Comparison of ENCODE assay signal across 13 cellular contexts in genomic region chr3:97952280-97952679, GRCh38. TPM values are rescaled to one million over a fixed set of nuclear protein-coding genes. Genes with fewer than 3 reads are reported as not detected.
DNase-seq lines count a peak whose midpoint lies in the region; ATAC-seq and TF ChIP-seq lines count a peak whose summit lies in the region.
"Had no signal": no experiment of that assay in that cellular context is flagged by ENCODE, and none has a peak within 500 bp of the region (broad histone marks: within the 10 kb centered on the region; RNA-seq: fewer than 3 reads in every experiment).

No MANE protein-coding gene starts in this region.

- H3K79me2 ChIP-seq in GM23248 (ENCODE audit: insufficient read depth) (no peaks in the 10 kb centered on the region), smooth muscle cell (ENCODE audit: low read depth) (no peaks in the 10 kb centered on the region)

- H3K27ac ChIP-seq in GM23248 (peak overlapping the region; percentile 62), smooth muscle cell (ENCODE audit: low read depth) (peak overlapping the region; percentile 74)

- H3K27me3 ChIP-seq in GM23248 (replicated peaks; ENCODE audit: insufficient read depth) (no peaks in the 10 kb centered on the region), adipocyte (replicated peaks; ENCODE audit: control insufficient read depth, insufficient read depth, low read length) (no peaks in the 10 kb centered on the region), smooth muscle cell (ENCODE audit: low read depth) (no peaks in the 10 kb centered on the region)

- H3K9me3 ChIP-seq in GM23248 (ENCODE audit: low read depth) (no peaks in the 10 kb centered on the region), adipocyte (ENCODE audit: control insufficient read depth, low read length) (no peaks in the 10 kb centered on the region), smooth muscle cell (replicated peaks; ENCODE audit: low read depth) (no peaks in the 10 kb centered on the region)

- peak; percentile 56 for ATAC-seq in left ventricle myocardium superior
- no peak for ATAC-seq in HG03439 (IDR thresholded peaks at IDR 0.05; ENCODE audit: unreplicated experiment)
- ATAC-seq: naive thymus-derived CD8-positive, alpha-beta T cell; T-cell had no signal

- no peak for TF ChIP-seq CTCF in smooth muscle cell (IDR thresholded peaks at IDR 0.05; ENCODE audit: borderline replicate concordance, insufficient read depth, poor library complexity, severe bottlenecking)

- H3K4me1 ChIP-seq in GM23248 (ENCODE audit: insufficient read depth) = peaks cover 9% of the 10 kb centered on the region; the same call in 1 of the 2 replicates
- peaks cover 16% of the 10 kb centered on the region for H3K4me1 ChIP-seq in adipocyte (ENCODE audit: control insufficient read depth, insufficient read depth, low read length)
- H3K4me1 ChIP-seq in smooth muscle cell (ENCODE audit: low read depth) = no peaks in the 10 kb centered on the region

- intact Hi-C loops in left ventricle myocardium superior (cut with micrococcal nuclease) = no loop called here

- H3K4me2 ChIP-seq in GM23248 (ENCODE audit: unreplicated experiment) (no peak overlapping the region), smooth muscle cell (no peak overlapping the region)

- DNase-seq in GM23248 (peak; percentile 83), adipocyte (ENCODE audit: low read depth) (peak; percentile 47), left ventricle myocardium superior (peak; percentile 55), smooth muscle cell (lab: John Stamatoyannopoulos, UW; ENCODE audit: unreplicated experiment) (no peak), DMS153 (lab: John Stamatoyannopoulos, UW) (no peak), NCI-H187 (lab: John Stamatoyannopoulos, UW) (no peak)
- DNase-seq in activated naive CD4-positive, alpha-beta T cell (lab: John Stamatoyannopoulos, UW) = no peak
- DNase-seq: activated CD4-positive, alpha-beta memory T cell treated with anti-CD3 and anti-CD28 coated beads, Interleukin-2, amount 10 ng/mL, durations not matched to agents 7 days and 5 days; naive thymus-derived CD8-positive, alpha-beta T cell; NCI-H1930; stimulated activated CD4-positive, alpha-beta T cell treated with anti-CD3 and anti-CD28 coated beads, Interleukin-12 subunit alpha, Interleukin-12 subunit beta, amount 100 ng/mL, for 4 hours; T-cell had no signal

- H3K36me3 ChIP-seq in GM23248 (ENCODE audit: low read depth) (peaks cover 35% of the 10 kb centered on the region; the same call in 1 of the 2 replicates), adipocyte (ENCODE audit: control insufficient read depth, insufficient read depth, low read length, severe bottlenecking) (peaks cover 65% of the 10 kb centered on the region), smooth muscle cell (ENCODE audit: low read depth) (no peaks in the 10 kb centered on the region)

- H3K4me3 ChIP-seq in GM23248 (no peak overlapping the region), adipocyte (ENCODE audit: low read length) (peak overlapping the region; percentile 4), smooth muscle cell (no peak overlapping the region)

- WGBS in GM23248 (ENCODE audit: low coverage in 1 of 2, low lambda C conversion rate in 2 of 2, missing lambda C conversion rate in 2 of 2), 2 experiments = 80 to 88% methylated on average over 3 of the region's 3 CpGs
- WGBS in smooth muscle cell (ENCODE audit: low lambda C conversion rate) = 93% methylated on average over 3 of the region's 3 CpGs

- H3K9ac ChIP-seq in GM23248 = peak overlapping the region; percentile 28; the same call in 1 of the 2 replicates
- H3K9ac ChIP-seq in adipocyte (ENCODE audit: low read length) = no peak overlapping the region
- no peak overlapping the region for H3K9ac ChIP-seq in smooth muscle cell (ENCODE audit: low read depth)

- H2AFZ ChIP-seq in GM23248 (no peak overlapping the region), smooth muscle cell (ENCODE audit: low read depth) (no peak overlapping the region)

- H4K20me1 ChIP-seq in GM23248 (ENCODE audit: insufficient read depth) = no peaks in the 10 kb centered on the region
- H4K20me1 ChIP-seq in smooth muscle cell (ENCODE audit: low read depth) = no peaks in the 10 kb centered on the region

- in situ Hi-C loops in GM23248 (cut with MboI) = no loop called here

- H3K9me2 ChIP-seq in GM23248 (ENCODE audit: insufficient read depth) = no peaks in the 10 kb centered on the region

- H3F3A ChIP-seq in GM23248 (ENCODE audit: insufficient read depth) (peaks cover 10% of the 10 kb centered on the region; the same call in 1 of the 2 replicates), smooth muscle cell (ENCODE audit: low read depth) (no peaks in the 10 kb centered on the region)

RNA-seq across cellular contexts. Expression of gene RIOX2, which starts 20.0 kb away (rescaled TPM):
- 29.1 and 35.4 TPM in 2 replicates for total RNA-seq in GM23248 (2014; rRNA removed; shearing (Covaris generic))
- polyA plus RNA-seq in GM23248 (2016; fragmentation: Nextera tagmentation; extraction: Ambion mirVana) = 34.0 and 36.4 TPM in 2 replicates
- total RNA-seq in left ventricle myocardium superior = 11.1 TPM
- total RNA-seq in smooth muscle cell = 13.0 and 17.8 TPM in 2 replicates
- polyA plus RNA-seq in smooth muscle cell = 8.9 and 14.6 TPM in 2 replicates

Comparison
In these comparisons a context has a peak if more than half of its experiments do, and no peak if none do; other contexts are left out.
1. DNase-seq: peak in GM23248 (single experiment), adipocyte (single experiment) and left ventricle myocardium superior (single experiment); none in smooth muscle cell (single experiment), DMS153 (single experiment), activated naive CD4-positive, alpha-beta T cell (0 of 4) and NCI-H187 (0 of 2).